9 cellular contexts compared by ENCODE assay signal in the genomic region with DNA sequence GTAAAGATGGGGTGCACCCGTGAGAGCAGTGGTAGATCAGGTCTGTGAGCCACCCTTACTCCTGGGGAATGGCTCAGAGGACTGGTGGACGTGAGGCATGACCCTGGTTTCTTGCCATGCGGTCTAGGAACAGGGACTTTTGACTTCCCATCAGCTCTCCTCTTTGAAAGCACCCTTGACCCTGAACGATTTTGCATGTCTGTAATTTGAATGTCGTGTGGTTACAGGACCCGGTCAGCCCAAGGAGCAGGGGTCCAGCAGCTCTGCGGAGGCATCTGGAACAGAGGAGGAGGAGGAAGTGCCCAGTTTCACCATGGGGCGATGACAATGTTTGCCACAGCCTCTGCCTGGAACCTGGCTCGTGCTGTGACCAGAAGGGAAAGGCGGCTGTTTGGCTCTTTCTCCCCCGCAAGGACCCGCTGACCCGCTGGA. TPM values are rescaled to one million over a fixed set of nuclear protein-coding genes. Genes with fewer than 3 reads are reported as not detected.
DNase-seq lines count a peak whose midpoint lies in the region; ATAC-seq and TF ChIP-seq lines count a peak whose summit lies in the region.
"Had no signal": no experiment of that assay in that cellular context is flagged by ENCODE, and none has a peak within 500 bp of the region (broad histone marks: within the 10 kb centered on the region; RNA-seq: fewer than 3 reads in every experiment).

No MANE protein-coding gene starts in this region.

- no peak overlapping the region for H3K4me3 ChIP-seq in neural progenitor cell
- no peak overlapping the region for H3K4me3 ChIP-seq in PC-9

- POLR2A ChIA-PET in PC-9 (lab: Charles Lee; ENCODE audit: unreplicated experiment): no interaction called here

- no TSS peak for BruUV-seq in PC-9 (replicated peaks; lab: Mats Ljungman, UMichigan)

- no peaks in the 10 kb centered on the region for H3K4me1 ChIP-seq in neural progenitor cell
- H3K4me1 ChIP-seq in PC-9 (replicated peaks; ENCODE audit: insufficient read depth): peaks cover 11% of the 10 kb centered on the region

- no peaks in the 10 kb centered on the region for H3K27me3 ChIP-seq in neural progenitor cell
- no peaks in the 10 kb centered on the region for H3K27me3 ChIP-seq in PC-9 (ENCODE audit: insufficient read depth, low read depth)

- DNase-seq in T-helper 1 cell (no peak), neural progenitor cell (ENCODE audit: low spot score) (no peak), PC-9 (no peak), NK-92 (lab: John Stamatoyannopoulos, UW; ENCODE audit: unreplicated experiment) (no peak)
- DNase-seq in activated naive CD8-positive, alpha-beta T cell treated with anti-CD3 and anti-CD28 coated beads for 36 hours: no peak
- DNase-seq: NCI-H1436 had no signal

- TF ChIP-seq CTCF in neural progenitor cell (IDR thresholded peaks at IDR 0.05) (no peak), PC-9 (conservative IDR thresholded peaks at IDR 0.05) (no peak)

- CTCF ChIA-PET in PC-9 (lab: Charles Lee): no interaction called here

- peak overlapping the region; percentile 100 for H3K27ac Mint-ChIP-seq in T-helper 1 cell treated with Interleukin-12 subunit alpha and Interleukin-12 subunit beta and Interleukin-4 antibody, amounts not matched to agents 30 μg/mL and 1 μg/mL, for 36 hours
- peak overlapping the region; percentile 100 for H3K27ac Mint-ChIP-seq in activated naive CD8-positive, alpha-beta T cell treated with anti-CD3 and anti-CD28 coated beads for 36 hours
- H3K27ac Mint-ChIP-seq in neural progenitor cell: peak overlapping the region; percentile 91

- H3K4me2 ChIP-seq in neural progenitor cell (no peak overlapping the region), PC-9 (no peak overlapping the region)

- H4K20me1 ChIP-seq in neural progenitor cell (ENCODE audit: low read depth) (peaks cover 13% of the 10 kb centered on the region), PC-9 (ENCODE audit: insufficient read depth) (no peaks in the 10 kb centered on the region; the same call in 1 of the 2 replicates)

- ATAC-seq in HG03378 (IDR thresholded peaks at IDR 0.05; ENCODE audit: unreplicated experiment): peak; percentile 31
- no peak for ATAC-seq in HG03521 (IDR thresholded peaks at IDR 0.05; ENCODE audit: unreplicated experiment)

- H3K79me2 ChIP-seq in neural progenitor cell (ENCODE audit: low read depth) (no peaks in the 10 kb centered on the region), PC-9 (ENCODE audit: low read depth) (no peaks in the 10 kb centered on the region)

- no peak overlapping the region for H2AFZ ChIP-seq in neural progenitor cell (replicated peaks)
- H2AFZ ChIP-seq in PC-9: no peak overlapping the region

- no peak overlapping the region for H3K9ac ChIP-seq in neural progenitor cell

- H3K4me3 Mint-ChIP-seq in T-helper 1 cell treated with Interleukin-12 subunit alpha and Interleukin-12 subunit beta and Interleukin-4 antibody, amounts not matched to agents 30 μg/mL and 1 μg/mL, for 36 hours: peak overlapping the region; percentile 59
- H3K4me3 Mint-ChIP-seq in activated naive CD8-positive, alpha-beta T cell treated with anti-CD3 and anti-CD28 coated beads for 36 hours: peak overlapping the region; percentile 2
- H3K4me3 Mint-ChIP-seq in neural progenitor cell: peak overlapping the region; percentile 27

- H3K9me3 ChIP-seq in neural progenitor cell (ENCODE audit: low read depth) (no peaks in the 10 kb centered on the region), PC-9 (ENCODE audit: insufficient read depth, low read depth) (no peaks in the 10 kb centered on the region)

- no peak overlapping the region for H3K27ac ChIP-seq in neural progenitor cell
- H3K27ac ChIP-seq in PC-9: no peak overlapping the region

- H3F3A ChIP-seq in neural progenitor cell (ENCODE audit: low read depth) (no peaks in the 10 kb centered on the region), PC-9 (ENCODE audit: insufficient read depth, low read depth) (no peaks in the 10 kb centered on the region)

- H3K4me1 Mint-ChIP-seq in T-helper 1 cell treated with Interleukin-12 subunit alpha and Interleukin-12 subunit beta and Interleukin-4 antibody, amounts not matched to agents 30 μg/mL and 1 μg/mL, for 36 hours (ENCODE audit: low read depth): peaks cover 61% of the 10 kb centered on the region
- H3K4me1 Mint-ChIP-seq in activated naive CD8-positive, alpha-beta T cell treated with anti-CD3 and anti-CD28 coated beads for 36 hours: peaks cover 60% of the 10 kb centered on the region
- H3K4me1 Mint-ChIP-seq in neural progenitor cell: peaks cover 16% of the 10 kb centered on the region

- H3K9me2 ChIP-seq in PC-9 (ENCODE audit: insufficient read depth): no peaks in the 10 kb centered on the region

- H3K27me3 Mint-ChIP-seq in T-helper 1 cell treated with Interleukin-12 subunit alpha and Interleukin-12 subunit beta and Interleukin-4 antibody, amounts not matched to agents 30 μg/mL and 1 μg/mL, for 36 hours (ENCODE audit: low read depth): no peaks in the 10 kb centered on the region
- no peaks in the 10 kb centered on the region for H3K27me3 Mint-ChIP-seq in activated naive CD8-positive, alpha-beta T cell treated with anti-CD3 and anti-CD28 coated beads for 36 hours
- peaks cover 5% of the 10 kb centered on the region for H3K27me3 Mint-ChIP-seq in neural progenitor cell (ENCODE audit: insufficient read depth, low read depth)

- H3K36me3 ChIP-seq in neural progenitor cell (no peaks in the 10 kb centered on the region), PC-9 (ENCODE audit: low read depth) (peaks cover 3% of the 10 kb centered on the region)

- H3K9me3 Mint-ChIP-seq in T-helper 1 cell treated with Interleukin-12 subunit alpha and Interleukin-12 subunit beta and Interleukin-4 antibody, amounts not matched to agents 30 μg/mL and 1 μg/mL, for 36 hours: no peaks in the 10 kb centered on the region
- no peaks in the 10 kb centered on the region for H3K9me3 Mint-ChIP-seq in activated naive CD8-positive, alpha-beta T cell treated with anti-CD3 and anti-CD28 coated beads for 36 hours
- H3K9me3 Mint-ChIP-seq in neural progenitor cell: no peaks in the 10 kb centered on the region

- intact Hi-C loops in PC-9 (cut with micrococcal nuclease; ENCODE audit: unreplicated experiment): no loop called here

- H3K36me3 Mint-ChIP-seq in T-helper 1 cell treated with Interleukin-12 subunit alpha and Interleukin-12 subunit beta and Interleukin-4 antibody, amounts not matched to agents 30 μg/mL and 1 μg/mL, for 36 hours (ENCODE audit: low read depth): peaks cover 43% of the 10 kb centered on the region
- peaks cover 48% of the 10 kb centered on the region for H3K36me3 Mint-ChIP-seq in activated naive CD8-positive, alpha-beta T cell treated with anti-CD3 and anti-CD28 coated beads for 36 hours
- peaks cover 24% of the 10 kb centered on the region for H3K36me3 Mint-ChIP-seq in neural progenitor cell

RNA-seq across cellular contexts. Expression of gene ORAI2, which starts 8.6 kb away (rescaled TPM):
- 10 to 100 TPM; 41.4 to 46.2 TPM for total RNA-seq in activated naive CD8-positive, alpha-beta T cell treated with anti-CD3 and anti-CD28 coated beads for 36 hours
- total RNA-seq in neural progenitor cell (ENCODE audit: low replicate concordance): 15.7 and 21.9 TPM in 2 replicates
- total RNA-seq in PC-9 (2021): 53.3 and 59.7 TPM in 2 replicates

RNA-seq across cellular contexts. Expression of gene PRKRIP1, which starts 28.6 kb away (rescaled TPM):
- 10 to 100 TPM; 25.1 to 25.2 TPM for total RNA-seq in activated naive CD8-positive, alpha-beta T cell treated with anti-CD3 and anti-CD28 coated beads for 36 hours
- total RNA-seq in neural progenitor cell (ENCODE audit: low replicate concordance) (29.1 and 44.5 TPM in 2 replicates), PC-9 (2021) (34.6 and 43.1 TPM in 2 replicates)

RNA-seq across cellular contexts. Expression of gene ALKBH4, which starts 39.9 kb away (rescaled TPM):
- total RNA-seq in activated naive CD8-positive, alpha-beta T cell treated with anti-CD3 and anti-CD28 coated beads for 36 hours: 10 to 100 TPM in 1 of 2 experiments, 1 to 10 TPM in 1; 8.8 to 10.1 TPM
- total RNA-seq in neural progenitor cell (ENCODE audit: low replicate concordance): 6.5 and 50.7 TPM in 2 replicates
- 10.9 and 18.1 TPM in 2 replicates for total RNA-seq in PC-9 (2021)

RNA-seq across cellular contexts. Expression of gene LRWD1, which starts 40.0 kb away (rescaled TPM):
- total RNA-seq in activated naive CD8-positive, alpha-beta T cell treated with anti-CD3 and anti-CD28 coated beads for 36 hours: 10 to 100 TPM; 20.1 to 20.7 TPM
- total RNA-seq in neural progenitor cell (ENCODE audit: low replicate concordance) (16.9 and 31.8 TPM in 2 replicates), PC-9 (2021) (35.3 and 57.9 TPM in 2 replicates)

RNA-seq across cellular contexts. Expression of gene POLR2J, which starts 53.9 kb away (rescaled TPM):
- 10 to 100 TPM; 63.5 to 67.1 TPM for total RNA-seq in activated naive CD8-positive, alpha-beta T cell treated with anti-CD3 and anti-CD28 coated beads for 36 hours
- total RNA-seq in neural progenitor cell (ENCODE audit: low replicate concordance) (11.4 and 26.2 TPM in 2 replicates), PC-9 (2021) (50.2 and 66.9 TPM in 2 replicates)

Comparison
In these comparisons a context has a peak if more than half of its experiments do, and no peak if none do; other contexts are left out.
1. H3K4me3 Mint-ChIP-seq: peak in every context shown above with its lines; median percentile 59 in T-helper 1 cell treated with Interleukin-12 subunit alpha and Interleukin-12 subunit beta and Interleukin-4 antibody, amounts not matched to agents 30 μg/mL and 1 μg/mL, for 36 hours; 27 in neural progenitor cell; 2 in activated naive CD8-positive, alpha-beta T cell treated with anti-CD3 and anti-CD28 coated beads for 36 hours.